19 cellular contexts compared by ENCODE assay signal in the genomic region with DNA sequence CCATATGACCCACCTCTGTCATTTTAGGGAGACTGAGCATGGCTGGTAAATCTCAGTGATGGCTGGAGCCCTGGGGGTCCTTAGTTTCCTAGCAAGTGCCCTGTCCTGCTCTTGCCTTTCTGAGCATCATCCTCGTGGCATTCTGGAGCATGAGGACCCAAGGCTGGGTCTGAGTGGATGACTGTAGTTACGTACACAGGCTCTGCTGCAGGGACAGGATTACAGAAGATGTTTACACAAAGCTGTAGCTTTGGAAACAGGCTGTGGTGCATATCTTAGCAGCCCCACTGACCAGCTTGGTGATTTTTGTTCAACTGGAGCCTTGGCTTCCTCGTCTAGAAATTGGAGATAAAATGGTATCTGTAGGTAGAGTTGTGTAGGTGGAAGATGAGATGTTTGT.
"Had no signal": no experiment of that assay in that cellular context is flagged by ENCODE, and none has a peak within 500 bp of the region (broad histone marks: within the 10 kb centered on the region; RNA-seq: fewer than 3 reads in every experiment).

No MANE protein-coding gene starts in this region.

- H3K36me3 ChIP-seq: left lung, pancreas, suprapubic skin, upper lobe of left lung had no signal

- H3K4me1 ChIP-seq: pancreas had no signal

- DNase-seq: activated CD4-positive, alpha-beta T cell treated with anti-CD3 and anti-CD28 coated beads for 1 hour; activated CD4-positive, alpha-beta T cell treated with anti-CD3 and anti-CD28 coated beads, Interleukin-2, amount 50 U/mL, for 1 hour; activated CD8-positive, alpha-beta T cell treated with anti-CD3 and anti-CD28 coated beads, Interleukin-2, amount 10 ng/mL, durations not matched to agents 7 days and 5 days; activated gamma-delta T cell; activated naive CD4-positive, alpha-beta T cell treated with anti-CD3 and anti-CD28 coated beads, Interleukin-2, amount 50 U/mL, for 16 hours; anterior cingulate cortex; central memory CD4-positive, alpha-beta T cell; dorsolateral prefrontal cortex; effector memory CD8-positive, alpha-beta T cell; left lung; nephron progenitor cell; pancreas; psoas muscle; right cardiac atrium; stimulated activated CD4-positive, alpha-beta T cell treated with anti-CD3 and anti-CD28 coated beads, Interleukin-12 subunit alpha, Interleukin-12 subunit beta, amount 100 ng/mL, for 4 hours; T-helper 1 cell; T-helper 9 cell; upper lobe of left lung had no signal

- H3K4me3 ChIP-seq: dorsolateral prefrontal cortex, left lung, pancreas, psoas muscle, suprapubic skin, upper lobe of left lung had no signal

- H3K27ac ChIP-seq: dorsolateral prefrontal cortex, left lung, pancreas, psoas muscle, suprapubic skin, upper lobe of left lung had no signal

- H3K9me3 ChIP-seq: left lung, pancreas, psoas muscle, suprapubic skin, upper lobe of left lung had no signal

- H3K27me3 ChIP-seq: dorsolateral prefrontal cortex, left lung, pancreas, suprapubic skin, upper lobe of left lung had no signal

- ATAC-seq: activated CD8-positive, alpha-beta T cell treated with anti-CD3 and anti-CD28 coated beads, Interleukin-2, amount 10 ng/mL, durations not matched to agents 7 days and 5 days; effector memory CD8-positive, alpha-beta T cell; left lung; pancreas; psoas muscle; right cardiac atrium had no signal
